ENCODE assay signal across 8 cellular contexts in the genomic region with DNA sequence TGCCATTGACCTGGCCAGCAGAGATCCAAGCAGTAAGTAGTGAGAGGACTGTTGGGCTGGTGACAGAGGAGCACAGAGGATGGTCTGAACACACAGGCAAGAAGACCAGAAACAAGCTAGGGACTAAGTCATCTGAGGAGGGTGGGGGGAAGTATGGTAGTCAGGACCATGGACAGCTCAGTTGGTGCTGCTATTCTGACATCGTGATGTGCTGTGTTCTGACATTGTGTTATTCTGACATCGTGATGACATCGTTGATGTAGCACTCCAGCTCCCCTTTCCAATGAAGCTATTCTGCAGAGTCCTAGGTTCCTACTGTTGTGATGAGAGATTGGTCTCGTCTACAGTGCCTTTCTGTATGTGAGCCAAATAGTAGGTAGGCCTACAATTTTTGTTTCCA. TPM values are rescaled to one million over a fixed set of nuclear protein-coding genes. Genes with fewer than 3 reads are reported as not detected.
DNase-seq lines count a peak whose midpoint lies in the region; ATAC-seq and TF ChIP-seq lines count a peak whose summit lies in the region.

No MANE protein-coding gene starts in this region.

- H3K9me3 ChIP-seq in neural progenitor cell (ENCODE audit: low read depth) = no peaks in the 10 kb centered on the region
- H3K9me3 ChIP-seq in spleen = peaks cover 0 to 4% (median 0%) of the 10 kb centered on the region in 8 donors

- TF ChIP-seq CTCF in activated B cell treated with CpG ODN at 0.5 μM for 24 hours (IDR thresholded peaks at IDR 0.05) (no peak), endothelial cell (IDR thresholded peaks at IDR 0.05; ENCODE audit: unreplicated experiment) (no peak), neural progenitor cell (IDR thresholded peaks at IDR 0.05) (no peak), spleen (IDR thresholded peaks at IDR 0.05 in 8 of 11, conservative IDR thresholded peaks at IDR 0.05 in 3 of 11) (no peak)

- H3K27ac ChIP-seq in neural progenitor cell (no peak overlapping the region), spleen (no peak overlapping the region)

- H3K4me3 ChIP-seq in neural progenitor cell (no peak overlapping the region), spleen (no peak overlapping the region)

- H3K27me3 Mint-ChIP-seq in activated B cell treated with CpG ODN at 0.5 μM for 24 hours (peaks cover 5% of the 10 kb centered on the region), endothelial cell (ENCODE audit: unreplicated experiment) (peaks cover 1% of the 10 kb centered on the region), neural progenitor cell (ENCODE audit: insufficient read depth, low read depth) (no peaks in the 10 kb centered on the region)

- no peak overlapping the region for H3K4me3 Mint-ChIP-seq in activated B cell treated with CpG ODN at 0.5 μM for 24 hours
- H3K4me3 Mint-ChIP-seq in endothelial cell (ENCODE audit: unreplicated experiment) = no peak overlapping the region
- H3K4me3 Mint-ChIP-seq in neural progenitor cell = no peak overlapping the region

- H3K9ac ChIP-seq in neural progenitor cell = no peak overlapping the region

- POLR2A ChIA-PET in activated B cell treated with CpG ODN at 0.5 μM for 24 hours (lab: Charles Lee) = no interaction called here

- WGBS in spleen, 5 donors = 15 to 34% (median 18%) methylated on average over 4 of the region's 4 CpGs

- H3K36me3 Mint-ChIP-seq in activated B cell treated with CpG ODN at 0.5 μM for 24 hours (ENCODE audit: low read depth) (no peaks in the 10 kb centered on the region), endothelial cell (ENCODE audit: low read depth, unreplicated experiment) (no peaks in the 10 kb centered on the region), neural progenitor cell (no peaks in the 10 kb centered on the region)

- H3K9me3 Mint-ChIP-seq in activated B cell treated with CpG ODN at 0.5 μM for 24 hours (no peaks in the 10 kb centered on the region), endothelial cell (ENCODE audit: unreplicated experiment) (no peaks in the 10 kb centered on the region), neural progenitor cell (no peaks in the 10 kb centered on the region)

- H3F3A ChIP-seq in neural progenitor cell (ENCODE audit: low read depth) = no peaks in the 10 kb centered on the region

- H3K27ac Mint-ChIP-seq in activated B cell treated with CpG ODN at 0.5 μM for 24 hours (no peak overlapping the region), endothelial cell (ENCODE audit: unreplicated experiment) (no peak overlapping the region), neural progenitor cell (no peak overlapping the region)

- CTCF ChIA-PET in activated B cell treated with CpG ODN at 0.5 μM for 24 hours (lab: Charles Lee) = no interaction called here

- H3K4me1 Mint-ChIP-seq in activated B cell treated with CpG ODN at 0.5 μM for 24 hours = no peaks in the 10 kb centered on the region
- no peaks in the 10 kb centered on the region for H3K4me1 Mint-ChIP-seq in endothelial cell (ENCODE audit: unreplicated experiment)
- H3K4me1 Mint-ChIP-seq in neural progenitor cell = no peaks in the 10 kb centered on the region

- H3K4me2 ChIP-seq in neural progenitor cell = no peak overlapping the region

- TF ChIP-seq POLR2A in spleen (IDR thresholded peaks at IDR 0.05) = no peak

- no peaks in the 10 kb centered on the region for H3K79me2 ChIP-seq in neural progenitor cell (ENCODE audit: low read depth)

- H3K4me1 ChIP-seq in neural progenitor cell (no peaks in the 10 kb centered on the region), spleen (no peaks in the 10 kb centered on the region)

- no peak overlapping the region for H2AFZ ChIP-seq in neural progenitor cell (replicated peaks)

- H3K27me3 ChIP-seq in neural progenitor cell (no peaks in the 10 kb centered on the region), spleen (replicated peaks in 1 of 7) (no peaks in the 10 kb centered on the region)

- DNase-seq in DMS53 (lab: John Stamatoyannopoulos, UW) (peak; percentile 19), HuH-7 (ENCODE audit: low spot score) (peak; percentile 72), activated B cell treated with CpG ODN at 0.5 μM for 24 hours (no peak), endothelial cell (ENCODE audit: low spot score) (peak; percentile 68), neural progenitor cell (ENCODE audit: low spot score) (peak; percentile 89), spleen (no peak), cortex of kidney (lab: John Stamatoyannopoulos, UW) (no peak)

- intact Hi-C loops in activated B cell treated with CpG ODN at 0.5 μM for 24 hours (cut with micrococcal nuclease) (no loop called here), spleen (cut with DNase I; ENCODE audit: low total_unique reads) (no loop called here)

- ATAC-seq in activated B cell treated with CpG ODN at 0.5 μM for 24 hours (ENCODE audit: low read depth) (peak; percentile 66), HG03108 (IDR thresholded peaks at IDR 0.05; ENCODE audit: unreplicated experiment) (no peak)

- H4K20me1 ChIP-seq in neural progenitor cell (ENCODE audit: low read depth) = no peaks in the 10 kb centered on the region

- H3K36me3 ChIP-seq in neural progenitor cell (no peaks in the 10 kb centered on the region), spleen (no peaks in the 10 kb centered on the region)

RNA-seq across cellular contexts. Expression of gene CFAP206, which starts 28.7 kb away (rescaled TPM):
- total RNA-seq in activated B cell treated with CpG ODN at 0.5 μM for 24 hours = 0.09 TPM in 1 of 2 replicates, not detected in the other
- total RNA-seq in endothelial cell (ENCODE audit: unreplicated experiment) = 0.54 TPM
- total RNA-seq in neural progenitor cell (ENCODE audit: low replicate concordance) = 0.52 and 0.53 TPM in 2 replicates
- under 1 TPM in 1 of 7 donors, not detected in 6; 0.46 TPM for total RNA-seq in spleen
- polyA plus RNA-seq in spleen = under 1 TPM; 0.06 to 0.20 (median 0.12) TPM

RNA-seq across cellular contexts. Expression of gene SLC35A1, which starts 36.3 kb away (rescaled TPM):
- 7.5 and 8.7 TPM in 2 replicates for total RNA-seq in activated B cell treated with CpG ODN at 0.5 μM for 24 hours
- 19.1 TPM for total RNA-seq in endothelial cell (ENCODE audit: unreplicated experiment)
- total RNA-seq in neural progenitor cell (ENCODE audit: low replicate concordance) = 19.9 and 34.6 TPM in 2 replicates
- total RNA-seq in spleen = 10 to 100 TPM; 16.0 to 25.4 (median 19.7) TPM
- polyA plus RNA-seq in spleen = 10 to 100 TPM; 13.3 to 16.8 (median 14.6) TPM

Comparison
In these comparisons a context has a peak if more than half of its experiments do, and no peak if none do; other contexts are left out.
1. DNase-seq: peak in DMS53 (single experiment), HuH-7 (single experiment), endothelial cell (single experiment) and neural progenitor cell (single experiment); none in activated B cell treated with CpG ODN at 0.5 μM for 24 hours (single experiment), spleen (single experiment) and cortex of kidney (single experiment).